In genomic region chr2:96203130-96204028, GRCh38 we compare ENCODE assay signal across 9 cellular contexts. TPM values are rescaled to one million over a fixed set of nuclear protein-coding genes. Genes with fewer than 3 reads are reported as not detected.
DNase-seq lines count a peak whose midpoint lies in the region; ATAC-seq and TF ChIP-seq lines count a peak whose summit lies in the region.
"Had no signal": no experiment of that assay in that cellular context is flagged by ENCODE, and none has a peak within 500 bp of the region (broad histone marks: within the 10 kb centered on the region; RNA-seq: fewer than 3 reads in every experiment).

No MANE protein-coding gene starts in this region.

- no peak overlapping the region for H3K4me3 ChIP-seq in liver (ENCODE audit: low read depth in 1 of 3, low read length in 3 of 3)
- H3K4me3 ChIP-seq in tibial artery = no peak overlapping the region

- 72% methylated on average over 9 of the region's 9 CpGs for WGBS in liver

- TF ChIP-seq CTCF in liver (IDR thresholded peaks at IDR 0.05; ENCODE audit: low read depth, low read length, missing input control) = no peak
- TF ChIP-seq CTCF in tibial artery (IDR thresholded peaks at IDR 0.05) = no peak

- H3K4me1 ChIP-seq in liver (ENCODE audit: control insufficient read depth in 4 of 4, insufficient read depth in 4 of 4, low read length in 3 of 4) (peaks cover 18 to 78% (median 72%) of the 10 kb centered on the region in 4 donors), tibial artery (peaks cover 0 to 91% (median 51%) of the 10 kb centered on the region in 4 donors)

- TF ChIP-seq RAD21 in liver (IDR thresholded peaks at IDR 0.05) = no peak

- H3K27ac ChIP-seq in liver (ENCODE audit: low read depth in 1 of 2, low read length in 2 of 2) = peak overlapping the region; percentile 15 to 58
- H3K27ac ChIP-seq in tibial artery = peak overlapping the region; percentile 55

- H3K9me3 ChIP-seq in liver (ENCODE audit: control insufficient read depth in 4 of 4, low read length in 3 of 4) (no peaks in the 10 kb centered on the region), tibial artery (no peaks in the 10 kb centered on the region)

- peak overlapping the region; percentile 79 for H3K4me3 Mint-ChIP-seq in activated naive CD4-positive, alpha-beta T cell treated with anti-CD3 and anti-CD28 coated beads, Interleukin-2, amount 50 U/mL, for 24 hours
- peak overlapping the region; percentile 64 for H3K4me3 Mint-ChIP-seq in activated T-helper 2 cell treated with anti-CD3 and anti-CD28 coated beads, Interferon-gamma antibody, Interleukin-2, Interleukin-4, amounts not matched to agents 10 μg/mL and 5 μg/mL and 100 μg/mL, durations not matched to agents 14 hours and 24 hours and 36 hours (ENCODE audit: low read depth)

- H3K9me3 Mint-ChIP-seq in activated naive CD4-positive, alpha-beta T cell treated with anti-CD3 and anti-CD28 coated beads, Interleukin-2, amount 50 U/mL, for 24 hours = no peaks in the 10 kb centered on the region
- H3K9me3 Mint-ChIP-seq in activated T-helper 2 cell treated with anti-CD3 and anti-CD28 coated beads, Interferon-gamma antibody, Interleukin-2, Interleukin-4, amounts not matched to agents 10 μg/mL and 5 μg/mL and 100 μg/mL, durations not matched to agents 14 hours and 24 hours and 36 hours = no peaks in the 10 kb centered on the region

- ATAC-seq in GM21825 (IDR thresholded peaks at IDR 0.05; ENCODE audit: unreplicated experiment) = no peak
- ATAC-seq in HG03280 (IDR thresholded peaks at IDR 0.05; ENCODE audit: unreplicated experiment) = no peak

- H3K27me3 ChIP-seq in liver (ENCODE audit: control insufficient read depth in 4 of 4, insufficient read depth in 4 of 4, low read length in 3 of 4) = no peaks in the 10 kb centered on the region
- no peaks in the 10 kb centered on the region for H3K27me3 ChIP-seq in tibial artery

- no peaks in the 10 kb centered on the region for H3K27me3 Mint-ChIP-seq in activated naive CD4-positive, alpha-beta T cell treated with anti-CD3 and anti-CD28 coated beads, Interleukin-2, amount 50 U/mL, for 24 hours
- H3K27me3 Mint-ChIP-seq in activated T-helper 2 cell treated with anti-CD3 and anti-CD28 coated beads, Interferon-gamma antibody, Interleukin-2, Interleukin-4, amounts not matched to agents 10 μg/mL and 5 μg/mL and 100 μg/mL, durations not matched to agents 14 hours and 24 hours and 36 hours (ENCODE audit: low read depth) = no peaks in the 10 kb centered on the region

- no peak for DNase-seq in activated naive CD4-positive, alpha-beta T cell treated with Interleukin-2 at 50 U/mL for 16 hours
- DNase-seq in activated T-helper 2 cell treated with anti-CD3 and anti-CD28 coated beads, Interferon-gamma antibody, Interleukin-2, Interleukin-4, amounts not matched to agents 10 μg/mL and 5 μg/mL and 100 μg/mL, durations not matched to agents 14 hours and 24 hours and 36 hours (ENCODE audit: low spot score) = no peak
- DNase-seq in tibial artery (no peak), NCI-H1105 (lab: John Stamatoyannopoulos, UW) (no peak)
- DNase-seq: activated CD4-positive, alpha-beta T cell treated with anti-CD3 and anti-CD28 coated beads for 4 hours had no signal

- H3K9ac ChIP-seq in liver (ENCODE audit: low read depth in 1 of 2, low read length in 2 of 2) = no peak overlapping the region

- H3K36me3 Mint-ChIP-seq in activated naive CD4-positive, alpha-beta T cell treated with anti-CD3 and anti-CD28 coated beads, Interleukin-2, amount 50 U/mL, for 24 hours = peaks cover 9% of the 10 kb centered on the region
- H3K36me3 Mint-ChIP-seq in activated T-helper 2 cell treated with anti-CD3 and anti-CD28 coated beads, Interferon-gamma antibody, Interleukin-2, Interleukin-4, amounts not matched to agents 10 μg/mL and 5 μg/mL and 100 μg/mL, durations not matched to agents 14 hours and 24 hours and 36 hours (ENCODE audit: low read depth) = peaks cover 58% of the 10 kb centered on the region

- intact Hi-C loops in activated T-helper 2 cell treated with anti-CD3 and anti-CD28 coated beads, Interferon-gamma antibody, Interleukin-2, Interleukin-4, amounts not matched to agents 10 μg/mL and 5 μg/mL and 100 μg/mL, durations not matched to agents 14 hours and 24 hours and 36 hours (cut with micrococcal nuclease) = loop anchor here (10.0 kb wide), 1 partner anchor 121 kb away; the partner anchor contains the start of gene ITPRIPL1
- intact Hi-C loops in tibial artery (cut with DNase I; ENCODE audit: low total_unique reads) = loop anchor here (10.0 kb wide), 1 partner anchor 321 kb away; no protein-coding TSS in a partner anchor

- H3K4me1 Mint-ChIP-seq in activated naive CD4-positive, alpha-beta T cell treated with anti-CD3 and anti-CD28 coated beads, Interleukin-2, amount 50 U/mL, for 24 hours = peaks cover 83% of the 10 kb centered on the region
- H3K4me1 Mint-ChIP-seq in activated T-helper 2 cell treated with anti-CD3 and anti-CD28 coated beads, Interferon-gamma antibody, Interleukin-2, Interleukin-4, amounts not matched to agents 10 μg/mL and 5 μg/mL and 100 μg/mL, durations not matched to agents 14 hours and 24 hours and 36 hours (ENCODE audit: low read depth) = peaks cover 66% of the 10 kb centered on the region

- peak overlapping the region; percentile 17 for H3K27ac Mint-ChIP-seq in activated naive CD4-positive, alpha-beta T cell treated with anti-CD3 and anti-CD28 coated beads, Interleukin-2, amount 50 U/mL, for 24 hours
- H3K27ac Mint-ChIP-seq in activated T-helper 2 cell treated with anti-CD3 and anti-CD28 coated beads, Interferon-gamma antibody, Interleukin-2, Interleukin-4, amounts not matched to agents 10 μg/mL and 5 μg/mL and 100 μg/mL, durations not matched to agents 14 hours and 24 hours and 36 hours = peak overlapping the region; percentile 30

- H3K36me3 ChIP-seq in liver (ENCODE audit: control insufficient read depth in 4 of 4, insufficient read depth in 3 of 4, low read depth in 1 of 4, low read length in 3 of 4) (no peaks in the 10 kb centered on the region), tibial artery (no peaks in the 10 kb centered on the region)

TF ChIP-seq in liver, 16 proteins besides CTCF, POLR2A, EP300 and RAD21:
- TF ChIP-seq RXRA (IDR thresholded peaks at IDR 0.05) = no peak

RNA-seq across cellular contexts. Expression of gene STARD7, which starts 5.2 kb away (rescaled TPM):
- 201 and 206 TPM in 2 replicates for total RNA-seq in activated T-helper 2 cell treated with anti-CD3 and anti-CD28 coated beads, Interferon-gamma antibody, Interleukin-2, Interleukin-4, amounts not matched to agents 10 μg/mL and 5 μg/mL and 100 μg/mL, durations not matched to agents 14 hours and 24 hours and 36 hours
- 100 to 1,000 TPM in 1 of 2 donors, 10 to 100 TPM in 1; 72.0 to 120 TPM for total RNA-seq in liver
- 10 to 100 TPM; 42.9 to 47.4 TPM for polyA plus RNA-seq in liver

RNA-seq across cellular contexts. Expression of gene DUSP2, which starts 58.1 kb away (rescaled TPM):
- total RNA-seq in activated T-helper 2 cell treated with anti-CD3 and anti-CD28 coated beads, Interferon-gamma antibody, Interleukin-2, Interleukin-4, amounts not matched to agents 10 μg/mL and 5 μg/mL and 100 μg/mL, durations not matched to agents 14 hours and 24 hours and 36 hours = 238 and 260 TPM in 2 replicates
- 1 to 10 TPM; 1.6 to 2.8 TPM for total RNA-seq in liver
- 1 to 10 TPM in 1 of 2 donors, under 1 TPM in 1; 0.99 to 1.7 TPM for polyA plus RNA-seq in liver

Comparison
In these comparisons a context has a peak if more than half of its experiments do, and no peak if none do; other contexts are left out.
1. RNA of gene DUSP2, which starts 58.1 kb away (total RNA-seq): 238 to 260 TPM in activated T-helper 2 cell treated with anti-CD3 and anti-CD28 coated beads, Interferon-gamma antibody, Interleukin-2, Interleukin-4, amounts not matched to agents 10 μg/mL and 5 μg/mL and 100 μg/mL, durations not matched to agents 14 hours and 24 hours and 36 hours; 1.6 to 2.8 TPM in liver; every median in the first group is over 10 times any median in the second.